1 cellular context compared by ENCODE assay signal in the genomic region with DNA sequence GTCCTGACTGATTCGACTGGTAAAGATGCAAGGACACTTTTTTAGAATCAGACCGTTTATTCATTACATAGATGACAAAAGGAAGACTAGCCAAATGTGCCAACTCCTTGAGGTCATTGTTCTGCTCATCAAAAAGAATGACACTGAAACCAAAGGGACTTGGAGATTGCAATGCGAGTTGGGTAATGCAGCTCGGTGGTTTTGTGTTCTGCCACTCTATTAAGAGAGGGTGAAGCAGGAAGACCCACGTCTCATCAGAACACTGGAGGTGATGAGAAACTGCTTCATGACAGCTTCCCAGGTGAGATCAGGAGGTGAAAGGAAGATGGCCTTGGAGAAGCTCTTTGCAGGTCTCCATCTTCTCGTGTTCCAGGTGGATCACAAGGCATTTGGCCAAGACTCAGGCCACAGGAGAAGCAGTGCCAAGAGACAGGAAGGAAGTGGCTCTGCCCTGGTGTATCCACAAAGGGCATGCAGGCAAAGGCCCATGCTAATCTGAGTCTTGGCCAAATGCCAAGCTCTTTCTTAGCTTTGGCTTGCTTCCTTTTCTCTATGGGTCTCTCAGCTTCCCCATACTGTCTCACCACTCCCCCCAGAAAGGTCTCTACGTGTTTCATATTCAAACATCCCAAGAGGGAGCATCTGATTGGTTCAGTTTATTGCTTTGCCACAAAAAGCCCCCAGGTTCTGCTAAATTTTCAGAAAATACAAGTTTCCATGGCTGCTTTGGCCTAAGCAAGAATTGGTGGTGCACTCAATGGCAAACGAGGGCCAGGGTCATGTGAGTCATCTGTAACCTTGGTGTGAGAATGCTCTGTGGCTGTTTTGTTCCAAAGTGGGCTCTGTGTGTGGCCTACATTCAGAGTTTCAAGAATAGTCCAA.
TF ChIP-seq lines count a peak whose summit lies in the region.

No MANE protein-coding gene starts in this region.

TF ChIP-seq in GM12878, 131 proteins besides CTCF, POLR2A, EP300 and RAD21:
- TF ChIP-seq YBX1 (IDR thresholded peaks at IDR 0.05) (no peak), SIN3A (IDR thresholded peaks at IDR 0.05; ENCODE audit: low read depth, low read length) (0 out of 2 replicates have a peak, but pooled peaks have one; percentile 30), YY1 (IDR thresholded peaks at IDR 0.05; ENCODE audit: low read depth, low read length) (no peak), STAT1 (conservative IDR thresholded peaks at IDR 0.05) (no peak), IKZF2 (IDR thresholded peaks at IDR 0.05) (no peak; a peak in 1 of 4 replicates), SMAD1 (IDR thresholded peaks at IDR 0.05; ENCODE audit: low read depth, partially characterized antibody) (peak; percentile 95), IKZF1 (conservative IDR thresholded peaks at IDR 0.05) (peak; percentile 55), SMARCA5 (IDR thresholded peaks at IDR 0.05) (peak; percentile 63; the same call in 1 of the 2 replicates), NR2F1 (conservative IDR thresholded peaks at IDR 0.05) (peak; percentile 63), BRCA1 (IDR thresholded peaks at IDR 0.05; ENCODE audit: low read depth, low read length) (no peak), ZNF622 (IDR thresholded peaks at IDR 0.05) (no peak), RFX5 (IDR thresholded peaks at IDR 0.05; ENCODE audit: low read depth, low read length) (peak; percentile 35; the same call in 1 of the 2 replicates), CREB1 (IDR thresholded peaks at IDR 0.05; ENCODE audit: low read depth) (no peak), CHD4 (IDR thresholded peaks at IDR 0.05) (no peak), ZNF274 (IDR thresholded peaks at IDR 0.05; ENCODE audit: insufficient read depth, insufficient read length) (no peak), HDGF (IDR thresholded peaks at IDR 0.05) (0 out of 2 replicates have a peak, but pooled peaks have one; percentile 65), PAX5 (IDR thresholded peaks at IDR 0.05; ENCODE audit: borderline replicate concordance, low read depth, low read length) (no peak), ZNF24 (IDR thresholded peaks at IDR 0.05) (no peak), FOXK2 (IDR thresholded peaks at IDR 0.05) (no peak), SPI1 (IDR thresholded peaks at IDR 0.05; ENCODE audit: borderline replicate concordance, insufficient read depth, low read depth, low read length) (no peak; the same call in 1 of the 2 replicates), NBN (IDR thresholded peaks at IDR 0.05) (peak; percentile 27; the same call in 1 of the 2 replicates), SRF (IDR thresholded peaks at IDR 0.05; ENCODE audit: low read depth in 2 of 2, low read length in 2 of 2) (no peak), RAD51 (IDR thresholded peaks at IDR 0.05) (peak; percentile 52; the same call in 1 of the 2 replicates), CBFB (IDR thresholded peaks at IDR 0.05; ENCODE audit: low read depth) (no peak), DPF2 (IDR thresholded peaks at IDR 0.05) (0 out of 2 replicates have a peak, but pooled peaks have one; percentile 31), POU2F2 (IDR thresholded peaks at IDR 0.05; ENCODE audit: borderline replicate concordance, low read depth, low read length) (no peak; the same call in 2 of the 3 replicates), ZNF592 (IDR thresholded peaks at IDR 0.05) (0 out of 2 replicates have a peak, but pooled peaks have one; percentile 52), HDAC2 (IDR thresholded peaks at IDR 0.05) (no peak), BMI1 (IDR thresholded peaks at IDR 0.05; ENCODE audit: borderline replicate concordance) (no peak), LARP7 (IDR thresholded peaks at IDR 0.05) (no peak), POLR2AphosphoS2 (IDR thresholded peaks at IDR 0.05; ENCODE audit: low read depth, low read length) (no peak), ZSCAN29 (IDR thresholded peaks at IDR 0.05) (no peak), SMC3 (IDR thresholded peaks at IDR 0.05; ENCODE audit: borderline replicate concordance, low read length) (no peak), TAF1 (IDR thresholded peaks at IDR 0.05; ENCODE audit: borderline replicate concordance, low read depth, low read length) (no peak), MXI1 (IDR thresholded peaks at IDR 0.05; ENCODE audit: low read depth, low read length) (0 out of 2 replicates have a peak, but pooled peaks have one; percentile 39), CBX3 (IDR thresholded peaks at IDR 0.05; ENCODE audit: borderline replicate concordance, low read depth) (no peak), ATF3 (IDR thresholded peaks at IDR 0.05; ENCODE audit: borderline replicate concordance, extremely low read depth, low read depth, low read length) (no peak), POLR2AphosphoS5 (IDR thresholded peaks at IDR 0.05; ENCODE audit: low read length) (peak; percentile 59), ASH2L (IDR thresholded peaks at IDR 0.05; ENCODE audit: borderline replicate concordance, low read depth) (no peak), NR2C2 (IDR thresholded peaks at IDR 0.05; ENCODE audit: borderline replicate concordance, control insufficient read depth, insufficient read length, low read depth) (no peak), BHLHE40 (IDR thresholded peaks at IDR 0.05; ENCODE audit: borderline replicate concordance in 1 of 2, low read depth in 2 of 2, low read length in 1 of 2) (no peak), BCL11A (IDR thresholded peaks at IDR 0.05; ENCODE audit: low read depth, low read length) (no peak), SMAD5 (IDR thresholded peaks at IDR 0.05; ENCODE audit: low read depth) (no peak), FOXM1 (IDR thresholded peaks at IDR 0.05; ENCODE audit: low read depth, low read length) (no peak), SREBF2 (IDR thresholded peaks at IDR 0.05; ENCODE audit: low read length) (no peak), TCF3 (IDR thresholded peaks at IDR 0.05; ENCODE audit: borderline replicate concordance, insufficient read depth, low read depth, low read length) (no peak)
- TF ChIP-seq, protein P1, sequence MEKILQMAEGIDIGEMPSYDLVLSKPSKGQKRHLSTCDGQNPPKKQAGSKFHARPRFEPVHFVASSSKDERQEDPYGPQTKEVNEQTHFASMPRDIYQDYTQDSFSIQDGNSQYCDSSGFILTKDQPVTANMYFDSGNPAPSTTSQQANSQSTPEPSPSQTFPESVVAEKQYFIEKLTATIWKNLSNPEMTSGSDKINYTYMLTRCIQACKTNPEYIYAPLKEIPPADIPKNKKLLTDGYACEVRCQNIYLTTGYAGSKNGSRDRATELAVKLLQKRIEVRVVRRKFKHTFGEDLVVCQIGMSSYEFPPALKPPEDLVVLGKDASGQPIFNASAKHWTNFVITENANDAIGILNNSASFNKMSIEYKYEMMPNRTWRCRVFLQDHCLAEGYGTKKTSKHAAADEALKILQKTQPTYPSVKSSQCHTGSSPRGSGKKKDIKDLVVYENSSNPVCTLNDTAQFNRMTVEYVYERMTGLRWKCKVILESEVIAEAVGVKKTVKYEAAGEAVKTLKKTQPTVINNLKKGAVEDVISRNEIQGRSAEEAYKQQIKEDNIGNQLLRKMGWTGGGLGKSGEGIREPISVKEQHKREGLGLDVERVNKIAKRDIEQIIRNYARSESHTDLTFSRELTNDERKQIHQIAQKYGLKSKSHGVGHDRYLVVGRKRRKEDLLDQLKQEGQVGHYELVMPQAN (conservative IDR thresholded peaks at IDR 0.05), result no peak
- TF ChIP-seq, protein P2, sequence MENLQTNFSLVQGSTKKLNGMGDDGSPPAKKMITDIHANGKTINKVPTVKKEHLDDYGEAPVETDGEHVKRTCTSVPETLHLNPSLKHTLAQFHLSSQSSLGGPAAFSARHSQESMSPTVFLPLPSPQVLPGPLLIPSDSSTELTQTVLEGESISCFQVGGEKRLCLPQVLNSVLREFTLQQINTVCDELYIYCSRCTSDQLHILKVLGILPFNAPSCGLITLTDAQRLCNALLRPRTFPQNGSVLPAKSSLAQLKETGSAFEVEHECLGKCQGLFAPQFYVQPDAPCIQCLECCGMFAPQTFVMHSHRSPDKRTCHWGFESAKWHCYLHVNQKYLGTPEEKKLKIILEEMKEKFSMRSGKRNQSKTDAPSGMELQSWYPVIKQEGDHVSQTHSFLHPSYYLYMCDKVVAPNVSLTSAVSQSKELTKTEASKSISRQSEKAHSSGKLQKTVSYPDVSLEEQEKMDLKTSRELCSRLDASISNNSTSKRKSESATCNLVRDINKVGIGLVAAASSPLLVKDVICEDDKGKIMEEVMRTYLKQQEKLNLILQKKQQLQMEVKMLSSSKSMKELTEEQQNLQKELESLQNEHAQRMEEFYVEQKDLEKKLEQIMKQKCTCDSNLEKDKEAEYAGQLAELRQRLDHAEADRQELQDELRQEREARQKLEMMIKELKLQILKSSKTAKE (IDR thresholded peaks at IDR 0.05; ENCODE audit: low read depth, poor library complexity, severe bottlenecking), result peak; percentile 39
- TF ChIP-seq, protein P3, sequence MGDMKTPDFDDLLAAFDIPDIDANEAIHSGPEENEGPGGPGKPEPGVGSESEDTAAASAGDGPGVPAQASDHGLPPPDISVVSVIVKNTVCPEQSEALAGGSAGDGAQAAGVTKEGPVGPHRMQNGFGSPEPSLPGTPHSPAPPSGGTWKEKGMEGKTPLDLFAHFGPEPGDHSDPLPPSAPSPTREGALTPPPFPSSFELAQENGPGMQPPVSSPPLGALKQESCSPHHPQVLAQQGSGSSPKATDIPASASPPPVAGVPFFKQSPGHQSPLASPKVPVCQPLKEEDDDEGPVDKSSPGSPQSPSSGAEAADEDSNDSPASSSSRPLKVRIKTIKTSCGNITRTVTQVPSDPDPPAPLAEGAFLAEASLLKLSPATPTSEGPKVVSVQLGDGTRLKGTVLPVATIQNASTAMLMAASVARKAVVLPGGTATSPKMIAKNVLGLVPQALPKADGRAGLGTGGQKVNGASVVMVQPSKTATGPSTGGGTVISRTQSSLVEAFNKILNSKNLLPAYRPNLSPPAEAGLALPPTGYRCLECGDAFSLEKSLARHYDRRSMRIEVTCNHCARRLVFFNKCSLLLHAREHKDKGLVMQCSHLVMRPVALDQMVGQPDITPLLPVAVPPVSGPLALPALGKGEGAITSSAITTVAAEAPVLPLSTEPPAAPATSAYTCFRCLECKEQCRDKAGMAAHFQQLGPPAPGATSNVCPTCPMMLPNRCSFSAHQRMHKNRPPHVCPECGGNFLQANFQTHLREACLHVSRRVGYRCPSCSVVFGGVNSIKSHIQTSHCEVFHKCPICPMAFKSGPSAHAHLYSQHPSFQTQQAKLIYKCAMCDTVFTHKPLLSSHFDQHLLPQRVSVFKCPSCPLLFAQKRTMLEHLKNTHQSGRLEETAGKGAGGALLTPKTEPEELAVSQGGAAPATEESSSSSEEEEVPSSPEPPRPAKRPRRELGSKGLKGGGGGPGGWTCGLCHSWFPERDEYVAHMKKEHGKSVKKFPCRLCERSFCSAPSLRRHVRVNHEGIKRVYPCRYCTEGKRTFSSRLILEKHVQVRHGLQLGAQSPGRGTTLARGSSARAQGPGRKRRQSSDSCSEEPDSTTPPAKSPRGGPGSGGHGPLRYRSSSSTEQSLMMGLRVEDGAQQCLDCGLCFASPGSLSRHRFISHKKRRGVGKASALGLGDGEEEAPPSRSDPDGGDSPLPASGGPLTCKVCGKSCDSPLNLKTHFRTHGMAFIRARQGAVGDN (IDR thresholded peaks at IDR 0.05), result peak; percentile 69
- TF ChIP-seq, protein P4, sequence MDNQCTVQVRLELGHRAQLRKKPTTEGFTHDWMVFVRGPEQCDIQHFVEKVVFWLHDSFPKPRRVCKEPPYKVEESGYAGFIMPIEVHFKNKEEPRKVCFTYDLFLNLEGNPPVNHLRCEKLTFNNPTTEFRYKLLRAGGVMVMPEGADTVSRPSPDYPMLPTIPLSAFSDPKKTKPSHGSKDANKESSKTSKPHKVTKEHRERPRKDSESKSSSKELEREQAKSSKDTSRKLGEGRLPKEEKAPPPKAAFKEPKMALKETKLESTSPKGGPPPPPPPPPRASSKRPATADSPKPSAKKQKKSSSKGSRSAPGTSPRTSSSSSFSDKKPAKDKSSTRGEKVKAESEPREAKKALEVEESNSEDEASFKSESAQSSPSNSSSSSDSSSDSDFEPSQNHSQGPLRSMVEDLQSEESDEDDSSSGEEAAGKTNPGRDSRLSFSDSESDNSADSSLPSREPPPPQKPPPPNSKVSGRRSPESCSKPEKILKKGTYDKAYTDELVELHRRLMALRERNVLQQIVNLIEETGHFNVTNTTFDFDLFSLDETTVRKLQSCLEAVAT (IDR thresholded peaks at IDR 0.05), result 0 out of 2 replicates have a peak, but pooled peaks have one; percentile 27
- TF ChIP-seq, protein P5, sequence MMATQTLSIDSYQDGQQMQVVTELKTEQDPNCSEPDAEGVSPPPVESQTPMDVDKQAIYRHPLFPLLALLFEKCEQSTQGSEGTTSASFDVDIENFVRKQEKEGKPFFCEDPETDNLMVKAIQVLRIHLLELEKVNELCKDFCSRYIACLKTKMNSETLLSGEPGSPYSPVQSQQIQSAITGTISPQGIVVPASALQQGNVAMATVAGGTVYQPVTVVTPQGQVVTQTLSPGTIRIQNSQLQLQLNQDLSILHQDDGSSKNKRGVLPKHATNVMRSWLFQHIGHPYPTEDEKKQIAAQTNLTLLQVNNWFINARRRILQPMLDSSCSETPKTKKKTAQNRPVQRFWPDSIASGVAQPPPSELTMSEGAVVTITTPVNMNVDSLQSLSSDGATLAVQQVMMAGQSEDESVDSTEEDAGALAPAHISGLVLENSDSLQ (IDR thresholded peaks at IDR 0.05), result peak; percentile 23; the same call in 1 of the 2 replicates
